In the genomic region with DNA sequence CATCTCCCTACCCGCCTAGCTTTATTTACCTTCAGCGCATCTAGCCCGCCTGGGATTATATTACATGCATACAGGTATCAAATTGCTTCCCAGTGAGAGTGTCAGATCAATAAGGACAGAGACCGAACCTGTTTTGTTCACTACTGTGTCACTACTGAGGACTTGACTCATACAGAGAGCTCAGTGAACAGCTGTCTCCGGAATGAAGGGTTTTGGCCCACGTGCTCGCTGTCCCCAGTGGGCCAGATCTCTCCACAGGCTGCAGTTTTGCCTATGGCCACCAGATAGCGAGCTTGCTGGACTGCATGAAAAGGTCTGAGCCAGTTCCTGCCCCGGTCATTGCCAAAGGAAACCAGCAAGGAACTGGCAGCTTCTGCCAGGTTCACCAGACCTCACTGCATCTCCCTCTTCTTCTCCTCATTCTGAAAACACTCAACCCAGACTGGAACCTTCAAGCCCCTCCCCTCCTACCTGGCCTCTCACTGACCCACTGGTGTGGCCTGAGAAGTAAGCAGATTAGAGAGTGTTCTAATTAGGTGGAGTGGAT, we compare ENCODE assay signal across 7 cellular contexts.
DNase-seq lines count a peak whose midpoint lies in the region; ATAC-seq and TF ChIP-seq lines count a peak whose summit lies in the region.

No MANE protein-coding gene starts in this region.

- H4K20me1 ChIP-seq in OCI-LY3 (ENCODE audit: insufficient read depth, low read length): no peaks in the 10 kb centered on the region

- ATAC-seq in thoracic aorta (ENCODE audit: insufficient number of reproducible peaks, low FRiP score, low read depth) (peak; percentile 42), GM21576 (IDR thresholded peaks at IDR 0.05; ENCODE audit: unreplicated experiment) (no peak)

- in situ Hi-C loops in G401 (cut with HindIII; ENCODE audit: low sequenced_read_pairs) (no loop called here), brain microvascular endothelial cell (cut with HindIII; ENCODE audit: low pct_ligation_motif_present, low sequenced_read_pairs) (no loop called here)

- H3K4me1 ChIP-seq in OCI-LY3 (ENCODE audit: low read length): peaks cover 15% of the 10 kb centered on the region
- H3K4me1 ChIP-seq in thoracic aorta (ENCODE audit: control insufficient read depth in 1 of 2, low read depth in 2 of 2): no peaks in the 10 kb centered on the region

- H2AFZ ChIP-seq in OCI-LY3 (ENCODE audit: low read depth, low read length): no peak overlapping the region

- H3K4me3 ChIP-seq in OCI-LY3 (ENCODE audit: low read length) (no peak overlapping the region), brain microvascular endothelial cell (ENCODE audit: low read depth, low read length) (no peak overlapping the region), thoracic aorta (no peak overlapping the region)

- H3K27ac ChIP-seq in OCI-LY3 (ENCODE audit: low read length): no peak overlapping the region
- H3K27ac ChIP-seq in brain microvascular endothelial cell: no peak overlapping the region
- H3K27ac ChIP-seq in thoracic aorta: no peak overlapping the region

- H3K4me2 ChIP-seq in OCI-LY3 (ENCODE audit: low read length): peak overlapping the region; percentile 0

- H3K79me2 ChIP-seq in OCI-LY3 (ENCODE audit: low read length): no peaks in the 10 kb centered on the region

- TF ChIP-seq CTCF in OCI-LY3 (IDR thresholded peaks at IDR 0.05; ENCODE audit: low read depth, low read length): peak; percentile 73
- TF ChIP-seq CTCF in brain microvascular endothelial cell (IDR thresholded peaks at IDR 0.05; ENCODE audit: low read depth, low read length, missing control alignments): peak; percentile 94
- peak; percentile 83 for TF ChIP-seq CTCF in thoracic aorta (IDR thresholded peaks at IDR 0.05)

- peaks cover 12% of the 10 kb centered on the region for H3K36me3 ChIP-seq in OCI-LY3 (replicated peaks; ENCODE audit: low read depth, low read length)
- peaks cover 21% of the 10 kb centered on the region for H3K36me3 ChIP-seq in brain microvascular endothelial cell (replicated peaks)
- H3K36me3 ChIP-seq in thoracic aorta: peaks cover 10% of the 10 kb centered on the region

- DNase-seq in G401 (ENCODE audit: low spot score) (peak; percentile 83), HS-5 (ENCODE audit: low read depth) (peak; percentile 78), brain microvascular endothelial cell (peak; percentile 77), iris pigment epithelial cell (ENCODE audit: low read depth) (peak; percentile 80), thoracic aorta (ENCODE audit: low spot score) (peak; percentile 21)

- no peaks in the 10 kb centered on the region for H3K9me3 ChIP-seq in OCI-LY3 (ENCODE audit: insufficient read depth, low read length)
- H3K9me3 ChIP-seq in thoracic aorta: no peaks in the 10 kb centered on the region

- H3K27me3 ChIP-seq in OCI-LY3 (ENCODE audit: low read depth, low read length) (no peaks in the 10 kb centered on the region), brain microvascular endothelial cell (replicated peaks) (no peaks in the 10 kb centered on the region), thoracic aorta (replicated peaks; ENCODE audit: insufficient read depth) (no peaks in the 10 kb centered on the region)

- no peak overlapping the region for H3K9ac ChIP-seq in OCI-LY3 (ENCODE audit: low read length)

Comparison
In these comparisons a context has a peak if more than half of its experiments do, and no peak if none do; other contexts are left out.
1. DNase-seq: peak in every context shown above with its lines; median percentile 83 in G401; 80 in iris pigment epithelial cell; 78 in HS-5; 77 in brain microvascular endothelial cell; 21 in thoracic aorta.